Comparison of ENCODE assay signal across 23 cellular contexts in genomic region chr2:37211212-37211611, GRCh38. TPM values are rescaled to one million over a fixed set of nuclear protein-coding genes. Genes with fewer than 3 reads are reported as not detected.
A peak's percentile ranks its signal among the peaks of the same experiment; 100 is the strongest.
DNase-seq lines count a peak whose midpoint lies in the region; ATAC-seq, FAIRE-seq and TF ChIP-seq lines count a peak whose summit lies in the region.
"Had no signal": no experiment of that assay in that cellular context is flagged by ENCODE, and none has a peak within 500 bp of the region (broad histone marks: within the 10 kb centered on the region; RNA-seq: fewer than 3 reads in every experiment).

No MANE protein-coding gene starts in this region.

- H3K27me3 Mint-ChIP-seq in GM23338 (ENCODE audit: insufficient read depth, low read depth, poor library complexity), result peaks cover 10% of the 10 kb centered on the region
- no peaks in the 10 kb centered on the region for H3K27me3 Mint-ChIP-seq in astrocyte (ENCODE audit: low read depth, unreplicated experiment)
- H3K27me3 Mint-ChIP-seq in stimulated activated memory B cell treated with anti-CD40 and anti-IgM and Interleukin-4, amounts not matched to agents 10 μg/mL and 1 μg/mL and 100 μg/mL, for 72 hours, result no peaks in the 10 kb centered on the region
- H3K27me3 Mint-ChIP-seq: CD4-positive, alpha-beta T cell had no signal

- H4K20me1 ChIP-seq in GM23338 (replicated peaks; ENCODE audit: insufficient read depth), result no peaks in the 10 kb centered on the region
- peaks cover 6% of the 10 kb centered on the region for H4K20me1 ChIP-seq in astrocyte (ENCODE audit: insufficient read depth, low read length)

- no peaks in the 10 kb centered on the region for H3K9me3 ChIP-seq in astrocyte (ENCODE audit: insufficient read depth, low read depth, low read length)

- peaks cover 93% of the 10 kb centered on the region for H3K36me3 Mint-ChIP-seq in GM23338 (ENCODE audit: low read depth)
- H3K36me3 Mint-ChIP-seq in astrocyte (ENCODE audit: low read depth, unreplicated experiment), result peaks cover 26% of the 10 kb centered on the region
- peaks cover 75% of the 10 kb centered on the region for H3K36me3 Mint-ChIP-seq in stimulated activated memory B cell treated with anti-CD40 and anti-IgM and Interleukin-4, amounts not matched to agents 10 μg/mL and 1 μg/mL and 100 μg/mL, for 72 hours

- TF ChIP-seq CTCF in GM23338 (conservative IDR thresholded peaks at IDR 0.05; ENCODE audit: low read depth in 2 of 2) (no peak), astrocyte (IDR thresholded peaks at IDR 0.05; ENCODE audit: insufficient read depth, low read depth, low read length) (no peak)

- no peak overlapping the region for H3K4me3 Mint-ChIP-seq in GM23338
- no peak overlapping the region for H3K4me3 Mint-ChIP-seq in astrocyte (ENCODE audit: unreplicated experiment)
- no peak overlapping the region for H3K4me3 Mint-ChIP-seq in stimulated activated memory B cell treated with anti-CD40 and anti-IgM and Interleukin-4, amounts not matched to agents 10 μg/mL and 1 μg/mL and 100 μg/mL, for 72 hours
- H3K4me3 Mint-ChIP-seq: CD4-positive, alpha-beta T cell had no signal

- no peaks in the 10 kb centered on the region for H3K4me1 ChIP-seq in GM23338 (ENCODE audit: insufficient read depth)
- no peaks in the 10 kb centered on the region for H3K4me1 ChIP-seq in astrocyte (ENCODE audit: insufficient read depth, low read length)

- H3K79me2 ChIP-seq in GM23338 (replicated peaks; ENCODE audit: insufficient read depth) (peaks cover 58% of the 10 kb centered on the region), astrocyte (ENCODE audit: insufficient read depth, low read length) (peaks cover 35% of the 10 kb centered on the region)

- no peak overlapping the region for H3K27ac Mint-ChIP-seq in GM23338
- H3K27ac Mint-ChIP-seq in astrocyte (ENCODE audit: unreplicated experiment), result peak overlapping the region; percentile 74
- peak overlapping the region; percentile 10 for H3K27ac Mint-ChIP-seq in stimulated activated memory B cell treated with anti-CD40 and anti-IgM and Interleukin-4, amounts not matched to agents 10 μg/mL and 1 μg/mL and 100 μg/mL, for 72 hours
- H3K27ac Mint-ChIP-seq: CD4-positive, alpha-beta T cell had no signal

- FAIRE-seq in astrocyte (lab: Jason Lieb, UNC) (no peak), islet of Langerhans (lab: Jason Lieb, UNC) (peak; percentile 9)
- FAIRE-seq: G401.6, GM12878, RCC 7860 had no signal

- H3K4me3 ChIP-seq in GM23338 (no peak overlapping the region), astrocyte (ENCODE audit: insufficient read depth, low read depth, low read length) (no peak overlapping the region)
- H3K4me3 ChIP-seq: BLaER1 treated with 17β-estradiol and CSF1 and Interleukin-3, amounts not matched to agents 10 nM and 100 nM; GM12878; GM23248; HAP-1; SK-N-MC had no signal

- DNase-seq in GM23338 (ENCODE audit: low spot score) (no peak), astrocyte (ENCODE audit: low read depth) (peak; percentile 33), Ammon's horn (ENCODE audit: low spot score) (no peak), NCI-H1930 (lab: John Stamatoyannopoulos, UW) (no peak), hippocampal formation (lab: John Stamatoyannopoulos, UW) (no peak)
- DNase-seq: CD4-positive, alpha-beta T cell; NCI-H1048; NCI-H1417; NCI-H1694 treated with DMSO at 0.1 percent for 48 hours; NCI-H524; NCI-H748 treated with DMSO at 0.1 percent for 48 hours; SIG-M5 had no signal

- H3K9ac ChIP-seq in astrocyte (ENCODE audit: low read length), result no peak overlapping the region
- H3K9ac ChIP-seq: BLaER1 treated with 17β-estradiol and CSF1 and Interleukin-3, amounts not matched to agents 10 nM and 100 nM; GM23248 had no signal

- H3K9me3 Mint-ChIP-seq in GM23338 (peaks cover 47% of the 10 kb centered on the region), astrocyte (ENCODE audit: unreplicated experiment) (peaks cover 3% of the 10 kb centered on the region)
- H3K9me3 Mint-ChIP-seq in stimulated activated memory B cell treated with anti-CD40 and anti-IgM and Interleukin-4, amounts not matched to agents 10 μg/mL and 1 μg/mL and 100 μg/mL, for 72 hours, result peaks cover 25% of the 10 kb centered on the region

- no peaks in the 10 kb centered on the region for H3K9me2 ChIP-seq in GM23338 (ENCODE audit: insufficient read depth)

- no peaks in the 10 kb centered on the region for H3K27me3 ChIP-seq in GM23338 (ENCODE audit: insufficient read depth)
- H3K27me3 ChIP-seq in astrocyte (ENCODE audit: insufficient read depth, low read length), result no peaks in the 10 kb centered on the region
- H3K27me3 ChIP-seq: BLaER1 treated with 17β-estradiol and CSF1 and Interleukin-3, amounts not matched to agents 10 nM and 100 nM had no signal

- no peak for ATAC-seq in GM23338
- no peak for ATAC-seq in stimulated activated memory B cell treated with anti-CD40 and anti-IgM and Interleukin-4, amounts not matched to agents 10 μg/mL and 1 μg/mL and 100 μg/mL, for 72 hours
- ATAC-seq: GM12878 had no signal

- no peaks in the 10 kb centered on the region for H3F3A ChIP-seq in GM23338 (replicated peaks; ENCODE audit: low read depth)

- H3K4me1 Mint-ChIP-seq in GM23338 (peaks cover 21% of the 10 kb centered on the region), astrocyte (ENCODE audit: low read depth, unreplicated experiment) (peaks cover 15% of the 10 kb centered on the region)
- peaks cover 16% of the 10 kb centered on the region for H3K4me1 Mint-ChIP-seq in stimulated activated memory B cell treated with anti-CD40 and anti-IgM and Interleukin-4, amounts not matched to agents 10 μg/mL and 1 μg/mL and 100 μg/mL, for 72 hours

- H2AFZ ChIP-seq in GM23338 (no peak overlapping the region), astrocyte (ENCODE audit: low read depth, low read length) (no peak overlapping the region)
- H2AFZ ChIP-seq: GM23248 had no signal

- H3K27ac ChIP-seq in GM23338 (ENCODE audit: low read depth) (peak overlapping the region; percentile 18; the same call in 1 of the 2 replicates), astrocyte (ENCODE audit: low read depth, low read length) (peak overlapping the region; percentile 34)
- H3K27ac ChIP-seq: BLaER1 treated with 17β-estradiol and CSF1 and Interleukin-3, amounts not matched to agents 10 nM and 100 nM; GM23248; HL-60; SK-N-MC had no signal

- H3K4me2 ChIP-seq in GM23338 (no peak overlapping the region), astrocyte (ENCODE audit: low read length) (no peak overlapping the region)
- H3K4me2 ChIP-seq: BLaER1 treated with 17β-estradiol and CSF1 and Interleukin-3, amounts not matched to agents 10 nM and 100 nM had no signal

- H3K36me3 ChIP-seq in GM23338 (ENCODE audit: insufficient read depth), result peaks cover 89% of the 10 kb centered on the region
- H3K36me3 ChIP-seq in astrocyte (ENCODE audit: insufficient read depth, low read length), result peaks cover 55% of the 10 kb centered on the region

TF ChIP-seq in GM23338, 12 proteins besides CTCF, POLR2A, EP300 and RAD21 (continues in another document):
- TF ChIP-seq EZH2phosphoT487 (IDR thresholded peaks at IDR 0.05; ENCODE audit: unreplicated experiment) (no peak), STAT1 (IDR thresholded peaks at IDR 0.05; ENCODE audit: unreplicated experiment) (no peak), NANOG (IDR thresholded peaks at IDR 0.05; ENCODE audit: borderline replicate concordance) (no peak), REST (IDR thresholded peaks at IDR 0.05; ENCODE audit: unreplicated experiment) (no peak)

RNA-seq across cellular contexts. Expression of gene CEBPZOS, which starts 14.9 kb away (rescaled TPM):
- total RNA-seq in GM23338 (2014; rRNA removed; shearing (Covaris generic)), result 78.4 and 83.6 TPM in 2 replicates
- 176 and 191 TPM in 2 replicates for polyA plus RNA-seq in GM23338 (2016; fragmentation: Nextera tagmentation; extraction: Ambion mirVana)
- 34.5 and 37.3 TPM in 2 replicates for total RNA-seq in astrocyte

RNA-seq across cellular contexts. Expression of gene CEBPZ, which starts 20.2 kb away (rescaled TPM):
- total RNA-seq in GM23338 (2014; rRNA removed; shearing (Covaris generic)), result 133 and 135 TPM in 2 replicates
- 173 and 185 TPM in 2 replicates for polyA plus RNA-seq in GM23338 (2016; fragmentation: Nextera tagmentation; extraction: Ambion mirVana)
- 47.5 and 48.5 TPM in 2 replicates for total RNA-seq in astrocyte

RNA-seq across cellular contexts. Expression of gene NDUFAF7, which starts 20.2 kb away (rescaled TPM):
- 47.4 and 52.8 TPM in 2 replicates for total RNA-seq in GM23338 (2014; rRNA removed; shearing (Covaris generic))
- polyA plus RNA-seq in GM23338 (2016; fragmentation: Nextera tagmentation; extraction: Ambion mirVana), result 44.3 and 58.2 TPM in 2 replicates
- 23.1 and 24.2 TPM in 2 replicates for total RNA-seq in astrocyte

RNA-seq across cellular contexts. Expression of gene SULT6B1, which starts 22.7 kb away (rescaled TPM):
- not detected in 2 replicates for total RNA-seq in GM23338 (2014; rRNA removed; shearing (Covaris generic))
- polyA plus RNA-seq in GM23338 (2016; fragmentation: Nextera tagmentation; extraction: Ambion mirVana), result not detected in 2 replicates
- total RNA-seq in astrocyte, result not detected in 2 replicates
- total RNA-seq: A172; CD4-positive, alpha-beta T cell; GM12878; GM23248 had no signal
- polyA plus RNA-seq: GM12878, GM23248 had no signal

RNA-seq across cellular contexts. Expression of gene EIF2AK2, which starts 54.4 kb away (rescaled TPM):
- total RNA-seq in GM23338 (2014; rRNA removed; shearing (Covaris generic)), result 35.5 and 37.6 TPM in 2 replicates
- polyA plus RNA-seq in GM23338 (2016; fragmentation: Nextera tagmentation; extraction: Ambion mirVana), result 23.9 and 33.8 TPM in 2 replicates
- 147 and 149 TPM in 2 replicates for total RNA-seq in astrocyte
